Comparison of ENCODE assay signal across 8 cellular contexts in genomic region chr15:90389513-90389912, GRCh38. TPM values are rescaled to one million over a fixed set of nuclear protein-coding genes. Genes with fewer than 3 reads are reported as not detected.
DNase-seq lines count a peak whose midpoint lies in the region; ATAC-seq and FAIRE-seq lines count a peak whose summit lies in the region.

No MANE protein-coding gene starts in this region.

- 19 to 55% (median 20%) methylated on average over 6 of the region's 6 CpGs for WGBS in small intestine, 3 donors

- POLR2A ChIA-PET in activated CD8-positive, alpha-beta T cell treated with anti-CD3 and anti-CD28 coated beads, Interleukin-2, amount 10 ng/mL, durations not matched to agents 7 days and 5 days (lab: Charles Lee), result interaction anchor here (1.8 to 2.4 kb wide), 6 partner anchors 9 to 36 kb away, joined by 5 to 48 read pairs (median 26); no protein-coding TSS in a partner anchor

- H3K4me1 ChIP-seq in HAP-1, result peaks cover 17% of the 10 kb centered on the region
- H3K4me1 ChIP-seq in iPS-15b (ENCODE audit: control insufficient read depth, insufficient read depth, low read length), result peaks cover 34% of the 10 kb centered on the region
- H3K4me1 ChIP-seq in small intestine (ENCODE audit: control insufficient read depth in 2 of 2, insufficient read depth in 1 of 2, low read depth in 1 of 2, low read length in 1 of 2), result peaks cover 7 to 29% of the 10 kb centered on the region in 2 donors

- H3K27me3 ChIP-seq in HAP-1 (ENCODE audit: low read depth) (no peaks in the 10 kb centered on the region), iPS-15b (ENCODE audit: control insufficient read depth, insufficient read depth, low read length) (no peaks in the 10 kb centered on the region), small intestine (ENCODE audit: control insufficient read depth in 2 of 2, insufficient read depth in 2 of 2, low read length in 2 of 2) (no peaks in the 10 kb centered on the region)

- H3K9me3 ChIP-seq in HAP-1, result 0 out of 2 replicates have a peak, but pooled peaks cover 3% of the 10 kb centered on the region
- H3K9me3 ChIP-seq in iPS-15b (ENCODE audit: control insufficient read depth, insufficient read depth, low read length), result no peaks in the 10 kb centered on the region
- no peaks in the 10 kb centered on the region for H3K9me3 ChIP-seq in small intestine (ENCODE audit: control insufficient read depth, low read depth)

- H3K36me3 ChIP-seq in HAP-1 (replicated peaks) (peaks cover 19% of the 10 kb centered on the region), iPS-15b (ENCODE audit: control insufficient read depth, insufficient read depth, low read length) (no peaks in the 10 kb centered on the region), small intestine (ENCODE audit: control insufficient read depth in 2 of 2, insufficient read depth in 2 of 2, low read length in 2 of 2) (no peaks in the 10 kb centered on the region)

- DNase-seq in HAP-1 (ENCODE audit: low spot score in 2 of 2) (no peak), small intestine (no peak), dermis blood vessel endothelial cell (no peak)
- no peak for DNase-seq in activated CD8-positive, alpha-beta T cell treated with anti-CD3 and anti-CD28 coated beads, Interleukin-2, amount 10 ng/mL, durations not matched to agents 7 days and 5 days
- no peak for DNase-seq in stimulated activated CD4-positive, alpha-beta T cell treated with anti-CD3 and anti-CD28 coated beads, Interleukin-12 subunit alpha, Interleukin-12 subunit beta, amount 100 ng/mL, for 4 hours

- peaks cover 54% of the 10 kb centered on the region for H3K36me3 Mint-ChIP-seq in activated CD8-positive, alpha-beta T cell treated with anti-CD3 and anti-CD28 coated beads, Interleukin-2, amount 10 ng/mL, durations not matched to agents 7 days and 5 days (ENCODE audit: low read depth)

- H3K9me3 Mint-ChIP-seq in activated CD8-positive, alpha-beta T cell treated with anti-CD3 and anti-CD28 coated beads, Interleukin-2, amount 10 ng/mL, durations not matched to agents 7 days and 5 days (ENCODE audit: insufficient read depth), result no peaks in the 10 kb centered on the region

- in situ Hi-C loops in HAP-1 (cut with MboI; ENCODE audit: low sequenced_read_pairs), result no loop called here

- no peak overlapping the region for H3K9ac ChIP-seq in iPS-15b (ENCODE audit: low read depth, low read length)

- FAIRE-seq in small intestine (lab: Jason Lieb, UNC), result no peak

- no peaks in the 10 kb centered on the region for H3K27me3 Mint-ChIP-seq in activated CD8-positive, alpha-beta T cell treated with anti-CD3 and anti-CD28 coated beads, Interleukin-2, amount 10 ng/mL, durations not matched to agents 7 days and 5 days (ENCODE audit: low read depth)

- H3K27ac ChIP-seq in small intestine (ENCODE audit: low read depth in 1 of 2, low read length in 1 of 2), result no peak overlapping the region

- CTCF ChIA-PET in activated CD8-positive, alpha-beta T cell treated with anti-CD3 and anti-CD28 coated beads, Interleukin-2, amount 10 ng/mL, durations not matched to agents 7 days and 5 days (lab: Charles Lee), result interaction anchor here (0.8 to 2.8 kb wide), 5 partner anchors 10 to 96 kb away, joined by 4 to 17 read pairs (median 5); partner anchors contain the start of gene ZNF774

- H3K4me1 Mint-ChIP-seq in activated CD8-positive, alpha-beta T cell treated with anti-CD3 and anti-CD28 coated beads, Interleukin-2, amount 10 ng/mL, durations not matched to agents 7 days and 5 days (ENCODE audit: low read depth), result peaks cover 54% of the 10 kb centered on the region

- ATAC-seq in activated CD8-positive, alpha-beta T cell treated with anti-CD3 and anti-CD28 coated beads, Interleukin-2, amount 10 ng/mL, durations not matched to agents 7 days and 5 days, result no peak
- ATAC-seq in GM21576 (IDR thresholded peaks at IDR 0.05; ENCODE audit: unreplicated experiment) (no peak), GM18873 (IDR thresholded peaks at IDR 0.05; ENCODE audit: low FRiP score, unreplicated experiment) (no peak)

- H3K4me3 ChIP-seq in HAP-1 (peak overlapping the region; percentile 83), iPS-15b (ENCODE audit: low read depth, low read length) (peak overlapping the region; percentile 87), small intestine (ENCODE audit: low read depth in 1 of 2, low read length in 2 of 2) (peak overlapping the region; percentile 23 to 78)

- peak overlapping the region; percentile 90 for H3K27ac Mint-ChIP-seq in activated CD8-positive, alpha-beta T cell treated with anti-CD3 and anti-CD28 coated beads, Interleukin-2, amount 10 ng/mL, durations not matched to agents 7 days and 5 days

- H3K4me3 Mint-ChIP-seq in activated CD8-positive, alpha-beta T cell treated with anti-CD3 and anti-CD28 coated beads, Interleukin-2, amount 10 ng/mL, durations not matched to agents 7 days and 5 days, result peak overlapping the region; percentile 87

RNA-seq across cellular contexts. Expression of gene IQGAP1, which starts 1.5 kb away (rescaled TPM):
- 100 to 1,000 TPM; 249 to 257 TPM for total RNA-seq in activated CD8-positive, alpha-beta T cell treated with anti-CD3 and anti-CD28 coated beads, Interleukin-2, amount 10 ng/mL, durations not matched to agents 7 days and 5 days
- polyA plus RNA-seq in small intestine, result 10 to 100 TPM; 54.3 to 77.9 (median 61.7) TPM
- total RNA-seq in dermis blood vessel endothelial cell, result 233 and 524 TPM in 2 replicates

RNA-seq across cellular contexts. Expression of gene ZNF774, which starts 37.4 kb away (rescaled TPM):
- 1 to 10 TPM in 1 of 2 experiments, under 1 TPM in 1; 0.60 to 1.6 TPM for total RNA-seq in activated CD8-positive, alpha-beta T cell treated with anti-CD3 and anti-CD28 coated beads, Interleukin-2, amount 10 ng/mL, durations not matched to agents 7 days and 5 days
- polyA plus RNA-seq in small intestine, result 1 to 10 TPM in 2 of 3 donors, under 1 TPM in 1; 0.89 to 2.1 (median 1.4) TPM
- total RNA-seq in dermis blood vessel endothelial cell, result 1.4 and 2.2 TPM in 2 replicates
